ENCODE assay signal across 8 cellular contexts in genomic region chr2:219002395-219003266, GRCh38. TPM values are rescaled to one million over a fixed set of nuclear protein-coding genes. Genes with fewer than 3 reads are reported as not detected.
DNase-seq lines count a peak whose midpoint lies in the region; ATAC-seq and TF ChIP-seq lines count a peak whose summit lies in the region.

No MANE protein-coding gene starts in this region.

- no peak overlapping the region for H4K5ac ChIP-seq in H9 (ENCODE audit: insufficient read length, low read depth, low read length)

- H3K9me3 Mint-ChIP-seq in H9 = no peaks in the 10 kb centered on the region

- H3K27me3 ChIP-seq in H9 (ENCODE audit: insufficient read depth, low read length) (peaks cover 62% of the 10 kb centered on the region), PC-9 (ENCODE audit: insufficient read depth, low read depth) (peaks cover 19% of the 10 kb centered on the region), thoracic aorta (replicated peaks; ENCODE audit: insufficient read depth) (peaks cover 31% of the 10 kb centered on the region)

- H3K9me3 ChIP-seq in H9 (ENCODE audit: control insufficient read depth, low read depth, low read length) = no peaks in the 10 kb centered on the region
- no peaks in the 10 kb centered on the region for H3K9me3 ChIP-seq in PC-9 (ENCODE audit: insufficient read depth, low read depth)
- no peaks in the 10 kb centered on the region for H3K9me3 ChIP-seq in thoracic aorta

- POLR2A ChIA-PET in PC-9 (lab: Charles Lee; ENCODE audit: unreplicated experiment) = interaction anchor here (0.6 to 0.7 kb wide), 2 partner anchors 69 to 731 kb away, joined by 3 to 6 read pairs; no protein-coding TSS in a partner anchor

- H3K4me1 Mint-ChIP-seq in H9 = peaks cover 30 to 36% of the 10 kb centered on the region in 2 experiments

- no peak overlapping the region for H2BK15ac ChIP-seq in H9 (ENCODE audit: low read depth, low read length)

- BruUV-seq in PC-9 (replicated peaks; lab: Mats Ljungman, UMichigan) = no TSS peak

- H3K4me1 ChIP-seq in H9 (ENCODE audit: insufficient read depth, low read length) = peaks cover 9% of the 10 kb centered on the region; the same call in 1 of the 2 replicates
- 0 out of 2 replicates have a peak, but pooled peaks cover 5% of the 10 kb centered on the region for H3K4me1 ChIP-seq in PC-9 (replicated peaks; ENCODE audit: insufficient read depth)
- peaks cover 19% of the 10 kb centered on the region in 2 donors for H3K4me1 ChIP-seq in thoracic aorta (ENCODE audit: control insufficient read depth in 1 of 2, low read depth in 2 of 2)

- no peak overlapping the region for H2BK120ac ChIP-seq in H9 (ENCODE audit: low read depth, low read length, poor library complexity, severe bottlenecking)

- H3K36me3 Mint-ChIP-seq in H9 (ENCODE audit: insufficient read depth in 1 of 3, low read depth in 3 of 3) = no peaks in the 10 kb centered on the region; a peak in 1 of 7 replicates

- H4K91ac ChIP-seq in H9 (ENCODE audit: insufficient read length, low read depth, low read length) = no peak overlapping the region

- H2BK12ac ChIP-seq in H9 (ENCODE audit: insufficient read length, low read depth, low read length) = no peak overlapping the region

- in situ Hi-C loops in ACHN (cut with HindIII; ENCODE audit: low pct_ligation_motif_present, low pct_unique_long_range_greater_than_20kb, low sequenced_read_pairs) (no loop called here), T47D (cut with HindIII; ENCODE audit: low pct_unique_long_range_greater_than_20kb, low sequenced_read_pairs) (no loop called here)

- H3K23me2 ChIP-seq in H9 (ENCODE audit: insufficient read length, low read depth, low read length, poor library complexity, severe bottlenecking) = peaks cover 10% of the 10 kb centered on the region

- H2BK20ac ChIP-seq in H9 (ENCODE audit: low read depth, low read length, poor library complexity, severe bottlenecking) = no peak overlapping the region

- H3K79me1 ChIP-seq in H9 (ENCODE audit: insufficient read depth, low read depth, low read length, poor library complexity, severe bottlenecking) = no peaks in the 10 kb centered on the region

- peak; percentile 86 for ATAC-seq in left lobe of liver
- no peak for ATAC-seq in thoracic aorta (ENCODE audit: insufficient number of reproducible peaks, low FRiP score, low read depth)

- no peak overlapping the region for H3K56ac ChIP-seq in H9 (ENCODE audit: insufficient read length, low read depth, low read length)

- H3K18ac ChIP-seq in H9 (ENCODE audit: insufficient read length, low read depth, low read length) = no peak overlapping the region

- H3K4ac ChIP-seq in H9 (ENCODE audit: low read depth, low read length) = no peak overlapping the region

- H3K79me2 ChIP-seq in H9 (ENCODE audit: insufficient read depth, low read length) (no peaks in the 10 kb centered on the region), PC-9 (ENCODE audit: low read depth) (no peaks in the 10 kb centered on the region)

- no peak overlapping the region for H2AK5ac ChIP-seq in H9 (ENCODE audit: insufficient read length, low read length)

- peaks cover 99% of the 10 kb centered on the region for H3K27me3 Mint-ChIP-seq in H9 (ENCODE audit: low read depth)

- H2AFZ ChIP-seq in H9 (ENCODE audit: low read length) (no peak overlapping the region), PC-9 (peak overlapping the region; percentile 79)

- H3K4me3 Mint-ChIP-seq in H9 = peak overlapping the region; percentile 72 to 87

- DNase-seq in ACHN (peak; percentile 84), H9 (peak; percentile 92), PC-9 (peak in 1 of 2 experiments; percentile 75), T47D (ENCODE audit: low read depth in 1 of 2, low spot score in 1 of 2) (peak; percentile 81 to 84), left lobe of liver (ENCODE audit: low spot score) (peak; percentile 94), thoracic aorta (ENCODE audit: low spot score) (no peak), NCI-H226 (no peak), NCI-H1105 (lab: John Stamatoyannopoulos, UW) (no peak)

- no peak overlapping the region for H3K23ac ChIP-seq in H9 (ENCODE audit: insufficient read length, low read depth, low read length)

- intact Hi-C loops in PC-9 (cut with micrococcal nuclease; ENCODE audit: unreplicated experiment) = loop anchor here (5.0 kb wide), 3 partner anchors 125 to 155 kb away; no protein-coding TSS in a partner anchor

- H3K9me2 ChIP-seq in PC-9 (ENCODE audit: insufficient read depth) = no peaks in the 10 kb centered on the region

- TF ChIP-seq CTCF in H9 (conservative IDR thresholded peaks at IDR 0.05) (peak; percentile 71), PC-9 (conservative IDR thresholded peaks at IDR 0.05) (peak; percentile 71), thoracic aorta (IDR thresholded peaks at IDR 0.05) (no peak)

- H3K27ac ChIP-seq in H9 (ENCODE audit: insufficient read length, low read depth, low read length) = no peak overlapping the region
- no peak overlapping the region for H3K27ac ChIP-seq in PC-9
- H3K27ac ChIP-seq in thoracic aorta = no peak overlapping the region

- H4K20me1 ChIP-seq in H9 (ENCODE audit: control insufficient read depth, insufficient read depth, insufficient read length) = no peaks in the 10 kb centered on the region
- no peaks in the 10 kb centered on the region for H4K20me1 ChIP-seq in PC-9 (ENCODE audit: insufficient read depth)

- H3K4me3 ChIP-seq in PC-9 = peak overlapping the region; percentile 55
- peak overlapping the region; percentile 44 for H3K4me3 ChIP-seq in thoracic aorta

- H3T11ph ChIP-seq in H9 (ENCODE audit: low read length) = no peak overlapping the region

- H3K4me2 ChIP-seq in H9 (ENCODE audit: insufficient read depth, insufficient read length, low read length) (peak overlapping the region; percentile 36), PC-9 (peak overlapping the region; percentile 87)

- H3K27ac Mint-ChIP-seq in H9 = no peak overlapping the region

- H4K8ac ChIP-seq in H9 (replicated peaks; ENCODE audit: insufficient read length, low read depth, low read length) = no peak overlapping the region

- H3F3A ChIP-seq in PC-9 (ENCODE audit: insufficient read depth, low read depth) = 0 out of 2 replicates have a peak, but pooled peaks cover 3% of the 10 kb centered on the region

- H3K36me3 ChIP-seq in PC-9 (ENCODE audit: low read depth) = no peaks in the 10 kb centered on the region
- no peaks in the 10 kb centered on the region for H3K36me3 ChIP-seq in thoracic aorta

- H3K9ac ChIP-seq in H9 (ENCODE audit: extremely low read depth, insufficient read length, low read length) = no peak overlapping the region

- no peak overlapping the region for H2BK5ac ChIP-seq in H9 (ENCODE audit: insufficient read length, low read length)

- no peak overlapping the region for H3K14ac ChIP-seq in H9 (ENCODE audit: insufficient read depth, low read length)

- CTCF ChIA-PET in PC-9 (lab: Charles Lee) = interaction anchor here (0.5 to 1.8 kb wide), 7 partner anchors 8 to 165 kb away, joined by 3 to 10 read pairs (median 4); no protein-coding TSS in a partner anchor

- no CpG with 5 or more reads among the region's 72 CpGs for WGBS in H9 (ENCODE audit: extremely low coverage, insufficient read length, low lambda C conversion rate)

RNA-seq across cellular contexts. Expression of gene CRYBA2, which starts 9.4 kb away (rescaled TPM):
- total RNA-seq in H9 (2021) = not detected in 2 replicates
- total RNA-seq in PC-9 (2021) = not detected in 2 replicates
- not detected for total RNA-seq in left lobe of liver
- not detected for total RNA-seq in thoracic aorta

RNA-seq across cellular contexts. Expression of gene FEV, which starts 17.6 kb away (rescaled TPM):
- total RNA-seq in H9 (2021) = not detected in 2 replicates
- not detected in 2 replicates for total RNA-seq in PC-9 (2021)
- not detected for total RNA-seq in left lobe of liver
- total RNA-seq in thoracic aorta = not detected

RNA-seq across cellular contexts. Expression of gene CFAP65, which starts 38.7 kb away (rescaled TPM):
- total RNA-seq in H9 (2021) (0.18 and 0.20 TPM in 2 replicates), PC-9 (2021) (not detected in 2 replicates), left lobe of liver (0.05 TPM), thoracic aorta (not detected)

RNA-seq across cellular contexts. Expression of gene CDK5R2, which starts 43.2 kb away (rescaled TPM):
- total RNA-seq in H9 (2021) (0.11 and 0.26 TPM in 2 replicates), PC-9 (2021) (0.17 and 0.20 TPM in 2 replicates), left lobe of liver (not detected), thoracic aorta (not detected)

RNA-seq across cellular contexts. Expression of gene IHH, which starts 58.1 kb away (rescaled TPM):
- 0.11 TPM in 1 of 2 replicates, not detected in the other for total RNA-seq in H9 (2021)
- not detected in 2 replicates for total RNA-seq in PC-9 (2021)
- 4.9 TPM for total RNA-seq in left lobe of liver
- total RNA-seq in thoracic aorta = 1 to 10 TPM in 1 of 2 donors, not detected in 1; 1.6 TPM

Comparison
In these comparisons a context has a peak if more than half of its experiments do, and no peak if none do; other contexts are left out.
1. DNase-seq: peak in ACHN (single experiment), H9 (single experiment), T47D (2 of 2) and left lobe of liver (single experiment); none in thoracic aorta (single experiment), NCI-H226 (single experiment) and NCI-H1105 (single experiment).